8 cellular contexts compared by ENCODE assay signal in genomic region chrX:24149346-24150050, GRCh38. TPM values are rescaled to one million over a fixed set of nuclear protein-coding genes. Genes with fewer than 3 reads are reported as not detected.
DNase-seq lines count a peak whose midpoint lies in the region; ATAC-seq and TF ChIP-seq lines count a peak whose summit lies in the region.

ZFX (plus strand) TSS chrX:24149729; CDS start chrX:24172743, 23,014 bp downstream.

- H3K4me1 Mint-ChIP-seq in CD14-positive monocyte: peaks cover 39% of the 10 kb centered on the region

- no peaks in the 10 kb centered on the region for H3K36me3 ChIP-seq in adrenal gland (replicated peaks in 1 of 2)
- peaks cover 5% of the 10 kb centered on the region for H3K36me3 ChIP-seq in right atrium auricular region
- no peaks in the 10 kb centered on the region for H3K36me3 ChIP-seq in rectal smooth muscle tissue (ENCODE audit: control insufficient read depth, insufficient read depth, low read length)

- intact Hi-C loops in CD14-positive monocyte (cut with micrococcal nuclease): loop anchor here (2.0 to 5.0 kb wide), 3 partner anchors 95 to 328 kb away; partner anchors contain the start of genes APOO (in 1 of the 2), CXorf58 (in 1 of the 2) and EIF2S3 (in 1 of the 2)
- intact Hi-C loops in adrenal gland (cut with DNase I): no loop called here

- peaks cover 50 to 70% of the 10 kb centered on the region in 2 donors for H3K4me1 ChIP-seq in adrenal gland (replicated peaks in 1 of 2)
- peaks cover 0 to 56% of the 10 kb centered on the region in 2 donors for H3K4me1 ChIP-seq in right atrium auricular region
- peaks cover 29% of the 10 kb centered on the region for H3K4me1 ChIP-seq in rectal smooth muscle tissue (ENCODE audit: control insufficient read depth, insufficient read depth, low read length)

- H3K36me3 Mint-ChIP-seq in CD14-positive monocyte: peaks cover 8 to 23% of the 10 kb centered on the region in 2 donors

- peak within 1 kb of the TSS; percentile 79 to 100 (median 99) for H3K27ac ChIP-seq in adrenal gland
- H3K27ac ChIP-seq in right atrium auricular region: peak within 1 kb of the TSS; percentile 98 to 99
- H3K27ac ChIP-seq in rectal smooth muscle tissue (ENCODE audit: low read depth, low read length): peak within 1 kb of the TSS; percentile 97

- TF ChIP-seq POLR2A in adrenal gland (IDR thresholded peaks at IDR 0.05): peak; percentile 30 to 61

- peak within 1 kb of the TSS; percentile 84 to 97 (median 94) for H3K27ac Mint-ChIP-seq in CD14-positive monocyte

- peaks cover 0 to 2% (median 0%) of the 10 kb centered on the region in 3 donors for H3K27me3 Mint-ChIP-seq in CD14-positive monocyte (ENCODE audit: low read depth in 3 of 3)

- H3K27me3 ChIP-seq in adrenal gland (no peaks in the 10 kb centered on the region), right atrium auricular region (no peaks in the 10 kb centered on the region), rectal smooth muscle tissue (ENCODE audit: control insufficient read depth, insufficient read depth, low read length) (no peaks in the 10 kb centered on the region)

- TF ChIP-seq CTCF in CD14-positive monocyte (IDR thresholded peaks at IDR 0.05) (no peak), adrenal gland (IDR thresholded peaks at IDR 0.05) (no peak), right atrium auricular region (IDR thresholded peaks at IDR 0.05) (peak in 1 of 2 donors; percentile 37)

- H3K9me3 ChIP-seq in adrenal gland (replicated peaks in 1 of 3): no peaks in the 10 kb centered on the region
- H3K9me3 ChIP-seq in right atrium auricular region: no peaks in the 10 kb centered on the region

- H3K4me3 ChIP-seq in adrenal gland (peak within 1 kb of the TSS; percentile 18 to 86 (median 66)), right atrium auricular region (peak within 1 kb of the TSS; percentile 79 to 85), rectal smooth muscle tissue (ENCODE audit: low read length) (peak within 1 kb of the TSS; percentile 83)

- WGBS in adrenal gland, 4 donors: 1% methylated on average over 84 to 99 of the region's 105 CpGs; no CpG with 5 or more reads in 2 of the 4 donors

- peak within 1 kb of the TSS; percentile 79 to 89 for H3K4me3 Mint-ChIP-seq in CD14-positive monocyte

- H3K9me3 Mint-ChIP-seq in CD14-positive monocyte: no peaks in the 10 kb centered on the region

- DNase-seq in CD14-positive monocyte (ENCODE audit: low spot score) (peak; percentile 75), T follicular helper cell (ENCODE audit: low read depth) (peak; percentile 63), adrenal gland (peak; percentile 63 to 82 (median 75)), right atrium auricular region (ENCODE audit: low spot score) (peak; percentile 73), GM19240 (ENCODE audit: insufficient read length, low spot score) (no peak)

- H3K9ac ChIP-seq in rectal smooth muscle tissue (ENCODE audit: low read length): peak within 1 kb of the TSS; percentile 57

- ATAC-seq in GM19328 (IDR thresholded peaks at IDR 0.05; ENCODE audit: unreplicated experiment): peak; percentile 45
- ATAC-seq in HG03442 (IDR thresholded peaks at IDR 0.05; ENCODE audit: unreplicated experiment): peak; percentile 39

RNA-seq across cellular contexts. Expression of gene ZFX, which starts in this region (rescaled TPM):
- polyA plus RNA-seq in CD14-positive monocyte (10 to 100 TPM; 22.3 to 31.1 TPM), adrenal gland (10 to 100 TPM in 2 of 3 donors, 1 to 10 TPM in 1; 8.1 to 12.5 (median 11.9) TPM)
- total RNA-seq in adrenal gland (10 to 100 TPM; 27.9 to 58.6 (median 46.9) TPM), right atrium auricular region (10 to 100 TPM; 32.6 to 36.6 TPM)

Comparison
In these comparisons a context has a peak if more than half of its experiments do, and no peak if none do; other contexts are left out.
1. intact Hi-C loops: an anchor here in CD14-positive monocyte (2.0 to 5.0 kb wide); none called in adrenal gland.